Comparison of ENCODE assay signal across 18 cellular contexts in the genomic region with DNA sequence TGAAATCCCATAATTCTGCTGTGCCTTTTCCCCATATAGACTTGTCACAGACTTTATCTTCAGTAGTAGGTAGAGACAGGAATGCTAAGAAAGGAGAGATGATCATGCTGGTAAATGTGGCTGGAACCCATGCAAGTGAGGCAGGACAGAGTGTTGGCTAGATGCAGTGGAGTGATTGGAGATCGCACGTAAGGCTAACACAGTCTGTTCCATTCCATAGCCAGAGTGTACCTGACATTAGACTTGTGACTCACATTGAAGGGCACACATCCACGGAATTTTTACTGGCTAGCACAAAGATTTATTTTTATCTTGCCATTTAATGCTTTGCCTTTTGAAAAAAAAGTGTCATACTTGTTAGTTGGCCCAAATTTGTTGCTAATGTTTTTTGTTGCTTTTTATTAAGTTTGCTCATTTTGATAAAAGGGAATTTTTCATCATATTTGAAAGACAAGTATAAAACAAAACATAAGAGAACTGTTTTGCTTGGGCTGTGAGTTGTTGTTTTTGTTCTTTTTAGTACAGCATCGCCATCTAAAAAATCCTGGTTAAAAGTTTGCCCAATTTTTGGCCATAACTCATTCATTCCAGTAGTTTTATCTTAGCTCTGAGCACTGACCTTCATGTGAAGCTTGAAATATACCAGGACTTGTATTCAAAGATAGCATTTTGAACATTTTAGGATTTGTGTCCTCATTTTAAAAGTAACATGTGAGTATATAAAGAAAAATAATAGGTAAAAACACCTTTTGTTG.
DNase-seq lines count a peak whose midpoint lies in the region; ATAC-seq, FAIRE-seq and TF ChIP-seq lines count a peak whose summit lies in the region.
"Had no signal": no experiment of that assay in that cellular context is flagged by ENCODE, and none has a peak within 500 bp of the region (broad histone marks: within the 10 kb centered on the region; RNA-seq: fewer than 3 reads in every experiment).

No MANE protein-coding gene starts in this region.

- WGBS in IMR-90 (ENCODE audit: extremely low coverage in 2 of 2, insufficient read length in 1 of 2), 2 experiments: 92% methylated on average over 2 of the region's 4 CpGs; no CpG with 5 or more reads in 1 of the 2 experiments
- 41 to 52% methylated on average over 4 of the region's 4 CpGs for WGBS in testis, 2 donors

- no peak overlapping the region for H2AFZ ChIP-seq in IMR-90 (replicated peaks; ENCODE audit: low read length, poor library complexity)
- peak overlapping the region; percentile 10 for H2AFZ ChIP-seq in keratinocyte (ENCODE audit: control insufficient read depth, low read length)

- H4K91ac ChIP-seq in IMR-90 (ENCODE audit: insufficient read depth, low read depth, low read length): no peak overlapping the region

- ATAC-seq in IMR-90 (ENCODE audit: low read depth) (no peak), GM18867 (IDR thresholded peaks at IDR 0.05; ENCODE audit: unreplicated experiment) (no peak)
- ATAC-seq: GM12878; stimulated activated naive CD8-positive, alpha-beta T cell treated with anti-CD3 and anti-CD28 coated beads, Interleukin-15, amount 100 ng/mL, for 72 hours had no signal

- H3K27me3 ChIP-seq in IMR-90 (ENCODE audit: control insufficient read depth, insufficient read depth, low read length) (no peaks in the 10 kb centered on the region), keratinocyte (ENCODE audit: control insufficient read depth, extremely low read depth, insufficient read depth, low read length) (no peaks in the 10 kb centered on the region), testis (no peaks in the 10 kb centered on the region)

- no peak overlapping the region for H2BK120ac ChIP-seq in IMR-90 (ENCODE audit: low read depth, low read length)

- peaks cover 2% of the 10 kb centered on the region; the same call in 1 of the 2 replicates for H3K4me1 ChIP-seq in IMR-90 (ENCODE audit: control insufficient read depth, insufficient read depth, low read length)
- peaks cover 4% of the 10 kb centered on the region for H3K4me1 ChIP-seq in keratinocyte (ENCODE audit: control insufficient read depth, extremely low read depth, insufficient read depth, low read length)
- H3K4me1 ChIP-seq in testis: no peaks in the 10 kb centered on the region

- H3K9ac ChIP-seq in IMR-90 (ENCODE audit: low read depth, low read length) (no peak overlapping the region), keratinocyte (ENCODE audit: control insufficient read depth, extremely low read depth, insufficient read depth, low read length) (no peak overlapping the region)

- dilution Hi-C loops in IMR-90 (cut with HindIII; ENCODE audit: low sequenced_read_pairs, unreplicated experiment) (no loop called here), keratinocyte (cut with MboI; ENCODE audit: extremely low pct_ligation_motif_present, low sequenced_read_pairs) (no loop called here)

- peak; percentile 84 for FAIRE-seq in keratinocyte (lab: Jason Lieb, UNC)
- FAIRE-seq: GM12878, H1 had no signal

- H4K20me1 ChIP-seq in IMR-90 (ENCODE audit: insufficient read depth, low read length) (no peaks in the 10 kb centered on the region; the same call in 1 of the 2 replicates), keratinocyte (ENCODE audit: control insufficient read depth, extremely low read depth, insufficient read depth, low read length) (no peaks in the 10 kb centered on the region)

- DNase-seq in IMR-90 (peak; percentile 41), chondrocyte (ENCODE audit: low spot score) (no peak), keratinocyte (ENCODE audit: low read depth, low spot score) (no peak), testis (no peak), NCI-H2196 (lab: John Stamatoyannopoulos, UW; ENCODE audit: unreplicated experiment) (no peak), NCI-H510A treated with DMSO at 0.1 percent for 48 hours (lab: John Stamatoyannopoulos, UW) (no peak), NCI-H2196 treated with DMSO at 0.1 percent for 48 hours (lab: John Stamatoyannopoulos, UW; ENCODE audit: unreplicated experiment) (no peak)
- DNase-seq: activated CD4-positive, alpha-beta T cell treated with anti-CD3 and anti-CD28 coated beads for 1 hour; activated gamma-delta T cell treated with Interleukin-2 at 50 U/mL for 16 hours; AML-193; NCI-H345; stimulated activated CD4-positive, alpha-beta T cell treated with anti-CD3 and anti-CD28 coated beads, Interleukin-15, amount 100 ng/mL, for 24 hours; stimulated activated naive CD8-positive, alpha-beta T cell treated with anti-CD3 and anti-CD28 coated beads, Interleukin-15, amount 100 ng/mL, for 72 hours; T-helper 9 cell had no signal

- CTCF ChIA-PET in IMR-90 (lab: Yijun Ruan, JAX): no interaction called here

- peak overlapping the region; percentile 9 for H2BK5ac ChIP-seq in IMR-90 (ENCODE audit: low read depth, low read length, poor library complexity, severe bottlenecking)

- no peaks in the 10 kb centered on the region for H3K79me2 ChIP-seq in keratinocyte (ENCODE audit: control insufficient read depth, insufficient read depth, low read length)

- H3K4me3 Mint-ChIP-seq in chondrocyte (ENCODE audit: unreplicated experiment): no peak overlapping the region
- H3K4me3 Mint-ChIP-seq: brain; stimulated activated naive CD8-positive, alpha-beta T cell treated with anti-CD3 and anti-CD28 coated beads, Interleukin-15, amount 100 ng/mL, for 72 hours had no signal

- no peaks in the 10 kb centered on the region for H3K36me3 Mint-ChIP-seq in chondrocyte (ENCODE audit: low read depth)
- H3K36me3 Mint-ChIP-seq: brain had no signal

- peaks cover 3% of the 10 kb centered on the region for H3K9me1 ChIP-seq in IMR-90 (ENCODE audit: insufficient read depth, low read length)
- no peaks in the 10 kb centered on the region for H3K9me1 ChIP-seq in keratinocyte (ENCODE audit: control insufficient read depth, extremely low read depth, insufficient read depth, low read length)

- peaks cover 29% of the 10 kb centered on the region for H3K4me1 Mint-ChIP-seq in chondrocyte (ENCODE audit: low read depth)
- H3K4me1 Mint-ChIP-seq: brain; stimulated activated naive CD8-positive, alpha-beta T cell treated with anti-CD3 and anti-CD28 coated beads, Interleukin-15, amount 100 ng/mL, for 72 hours had no signal

- no peak for TF ChIP-seq RAD21 in IMR-90 (IDR thresholded peaks at IDR 0.05; ENCODE audit: low read length)

- peak overlapping the region; percentile 65 for H3K23ac ChIP-seq in IMR-90 (ENCODE audit: low read depth, low read length)

- no peak overlapping the region for H2BK15ac ChIP-seq in IMR-90 (ENCODE audit: low read depth, low read length)

- peak overlapping the region; percentile 85 for H3K27ac Mint-ChIP-seq in chondrocyte (ENCODE audit: unreplicated experiment)
- H3K27ac Mint-ChIP-seq: brain; stimulated activated naive CD8-positive, alpha-beta T cell treated with anti-CD3 and anti-CD28 coated beads, Interleukin-15, amount 100 ng/mL, for 72 hours had no signal

- BruUV-seq in IMR-90 (replicated peaks; lab: Mats Ljungman, UMichigan): no TSS peak

- H3K9me3 Mint-ChIP-seq in chondrocyte (ENCODE audit: low read depth): no peaks in the 10 kb centered on the region
- H3K9me3 Mint-ChIP-seq: stimulated activated naive CD8-positive, alpha-beta T cell treated with anti-CD3 and anti-CD28 coated beads, Interleukin-15, amount 100 ng/mL, for 72 hours had no signal

- H3K27me3 Mint-ChIP-seq in chondrocyte (ENCODE audit: low read depth): no peaks in the 10 kb centered on the region
- H3K27me3 Mint-ChIP-seq: brain had no signal

- H3K27ac ChIP-seq in IMR-90 (ENCODE audit: insufficient read depth, low read length) (no peak overlapping the region), keratinocyte (ENCODE audit: control insufficient read depth, insufficient read depth, low read length) (no peak overlapping the region), testis (peak overlapping the region; percentile 1 to 74)

- H3K4me3 ChIP-seq in IMR-90 (ENCODE audit: insufficient read depth, low read depth, low read length) (no peak overlapping the region), keratinocyte (ENCODE audit: control insufficient read depth in 2 of 3, extremely low read depth in 1 of 3, insufficient read depth in 2 of 3, low read depth in 1 of 3, low read length in 3 of 3) (no peak overlapping the region), testis (no peak overlapping the region)
- H3K4me3 ChIP-seq: GM12878 had no signal

- H3K9me3 ChIP-seq in IMR-90 (ENCODE audit: control insufficient read depth, insufficient read depth, low read length): no peaks in the 10 kb centered on the region
- no peaks in the 10 kb centered on the region for H3K9me3 ChIP-seq in keratinocyte (ENCODE audit: control insufficient read depth, low read depth, low read length)
- no peaks in the 10 kb centered on the region for H3K9me3 ChIP-seq in testis

- no peak overlapping the region; a peak in 1 of 4 replicates for H4K8ac ChIP-seq in IMR-90 (ENCODE audit: low read depth in 2 of 2, low read length in 2 of 2)

- 0 out of 2 replicates have a peak overlapping the region, but pooled peaks have one; percentile 3 for H3K4ac ChIP-seq in IMR-90 (ENCODE audit: low read depth, low read length)

- intact Hi-C loops in IMR-90 (cut with micrococcal nuclease): no loop called here
- intact Hi-C loops in testis (cut with DNase I; ENCODE audit: low total_unique reads): no loop called here

- TF ChIP-seq CTCF in IMR-90 (conservative IDR thresholded peaks at IDR 0.05; ENCODE audit: low read depth, low read length) (no peak), chondrocyte (IDR thresholded peaks at IDR 0.05) (no peak), keratinocyte (optimal IDR thresholded peaks at IDR 0.05 in 1 of 3, IDR thresholded peaks at IDR 0.05 in 1 of 3, conservative IDR thresholded peaks at IDR 0.05 in 1 of 3; ENCODE audit: extremely low read depth in 1 of 3, insufficient read depth in 2 of 3, low read length in 3 of 3) (no peak), testis (IDR thresholded peaks at IDR 0.05) (no peak)

- H4K5ac ChIP-seq in IMR-90 (ENCODE audit: low read depth, low read length): no peak overlapping the region

- no peak overlapping the region for H3K4me2 ChIP-seq in IMR-90 (ENCODE audit: low read depth, low read length)
- H3K4me2 ChIP-seq in keratinocyte (ENCODE audit: control insufficient read depth, extremely low read depth, insufficient read depth, low read depth, low read length): no peak overlapping the region

- no peak overlapping the region for H3K56ac ChIP-seq in IMR-90 (ENCODE audit: extremely low read depth, insufficient read depth, low read length)

- TF ChIP-seq POLR2A in IMR-90 (IDR thresholded peaks at IDR 0.05; ENCODE audit: low read depth, low read length) (no peak), testis (IDR thresholded peaks at IDR 0.05) (no peak)

- POLR2A ChIA-PET in IMR-90 (lab: Charles Lee; ENCODE audit: unreplicated experiment): interaction anchor here (1.0 kb wide), 1 partner anchor 14 kb away, joined by 3 read pairs; no protein-coding TSS in a partner anchor

- peaks cover 18 to 40% of the 10 kb centered on the region in 2 experiments; a peak in 3 of 4 replicates for H3K79me1 ChIP-seq in IMR-90 (ENCODE audit: low read depth in 1 of 2, low read length in 2 of 2)

- H2AK9ac ChIP-seq in IMR-90 (replicated peaks; ENCODE audit: low read depth, low read length, poor library complexity): no peak overlapping the region

- peak overlapping the region; percentile 47 for H3K14ac ChIP-seq in IMR-90 (replicated peaks; ENCODE audit: low read depth, low read length)

- in situ Hi-C loops in IMR-90 (cut with MboI; ENCODE audit: low sequenced_read_pairs): no loop called here

- H2AK5ac ChIP-seq in IMR-90 (ENCODE audit: low read depth, low read length): peak overlapping the region; percentile 74; the same call in 1 of the 2 replicates

- H2BK20ac ChIP-seq in IMR-90 (ENCODE audit: low read depth, low read length): no peak overlapping the region

- H3K36me3 ChIP-seq in IMR-90 (ENCODE audit: control insufficient read depth, insufficient read depth, low read length) (no peaks in the 10 kb centered on the region; the same call in 1 of the 2 replicates), keratinocyte (ENCODE audit: control insufficient read depth in 2 of 2, extremely low read depth in 1 of 2, insufficient read depth in 2 of 2, low read length in 2 of 2) (no peaks in the 10 kb centered on the region), testis (ENCODE audit: low read depth, missing control alignments) (no peaks in the 10 kb centered on the region)

- H3K18ac ChIP-seq in IMR-90 (ENCODE audit: low read depth, low read length): no peak overlapping the region

Comparison
In these comparisons a context has a peak if more than half of its experiments do, and no peak if none do; other contexts are left out.
1. H3K27ac ChIP-seq: peak in testis (2 of 2); none in IMR-90 (single experiment) and keratinocyte (single experiment).